10 cellular contexts compared by ENCODE assay signal in the genomic region with DNA sequence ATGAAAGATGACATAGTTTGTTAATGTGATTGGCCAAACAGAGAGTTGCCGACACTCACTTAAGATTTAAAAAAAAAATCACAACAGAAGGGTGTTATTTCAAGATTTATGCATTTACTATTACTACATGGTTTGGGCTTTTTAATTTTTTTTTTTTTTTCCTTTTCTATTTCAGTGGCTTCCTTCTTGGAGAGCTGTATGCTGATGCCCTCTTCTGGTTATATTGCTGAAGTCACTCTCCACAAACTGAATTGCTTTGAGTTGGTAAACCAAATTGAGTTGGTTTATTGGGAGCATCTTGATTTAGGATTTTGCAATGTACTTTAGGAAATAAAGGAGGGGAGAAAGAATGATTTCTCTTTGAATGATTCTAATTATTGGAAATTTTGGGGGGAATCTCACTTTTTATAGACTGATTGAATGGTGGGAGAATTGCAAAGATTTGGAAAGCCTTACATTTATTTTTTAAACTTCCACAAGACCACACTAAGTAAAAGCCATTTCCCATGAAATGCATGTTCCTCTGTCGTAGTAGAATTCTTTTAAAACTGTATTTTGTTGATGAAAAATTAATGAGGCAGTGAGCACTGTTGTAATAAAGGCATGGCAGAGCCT.
DNase-seq lines count a peak whose midpoint lies in the region; ATAC-seq and TF ChIP-seq lines count a peak whose summit lies in the region.
"Had no signal": no experiment of that assay in that cellular context is flagged by ENCODE, and none has a peak within 500 bp of the region (broad histone marks: within the 10 kb centered on the region; RNA-seq: fewer than 3 reads in every experiment).

No MANE protein-coding gene starts in this region.

- H3K27me3 ChIP-seq in RWPE2 (ENCODE audit: insufficient read depth, poor library complexity, severe bottlenecking) (no peaks in the 10 kb centered on the region), thoracic aorta (replicated peaks; ENCODE audit: insufficient read depth) (no peaks in the 10 kb centered on the region)
- H3K27me3 ChIP-seq: uterus had no signal

- H3K36me3 ChIP-seq in RWPE2 (ENCODE audit: low read depth): no peaks in the 10 kb centered on the region
- no peaks in the 10 kb centered on the region for H3K36me3 ChIP-seq in thoracic aorta
- H3K36me3 ChIP-seq: uterus had no signal

- H3K4me1 ChIP-seq in RWPE2 (ENCODE audit: insufficient read depth, poor library complexity, severe bottlenecking): peaks cover 13% of the 10 kb centered on the region
- H3K4me1 ChIP-seq in thoracic aorta (ENCODE audit: control insufficient read depth in 1 of 2, low read depth in 2 of 2): peaks cover 13 to 25% of the 10 kb centered on the region in 2 donors
- H3K4me1 ChIP-seq: uterus had no signal

- H3K27ac ChIP-seq in RWPE2 (ENCODE audit: poor library complexity, severe bottlenecking) (peak overlapping the region; percentile 19), thoracic aorta (no peak overlapping the region)
- H3K27ac ChIP-seq: uterus had no signal

- H3K4me3 ChIP-seq in RWPE2 (ENCODE audit: severe bottlenecking) (no peak overlapping the region), fibroblast of villous mesenchyme (ENCODE audit: low read depth, low read length) (no peak overlapping the region), thoracic aorta (no peak overlapping the region)
- H3K4me3 ChIP-seq: uterus had no signal

- ATAC-seq in RWPE2 (ENCODE audit: low read depth) (no peak), thoracic aorta (ENCODE audit: insufficient number of reproducible peaks, low FRiP score, low read depth) (no peak)

- DNase-seq in NOMO-1 treated with DMSO at 0.1 percent for 48 hours (lab: John Stamatoyannopoulos, UW; ENCODE audit: unreplicated experiment): peak; percentile 6
- DNase-seq in NOMO-1 treated with dmso at 0.1 percent for 144 hours (lab: John Stamatoyannopoulos, UW; ENCODE audit: unreplicated experiment): no peak
- DNase-seq in RWPE2 (ENCODE audit: low spot score): no peak
- DNase-seq in fibroblast of villous mesenchyme (ENCODE audit: low read depth): peak; percentile 38
- DNase-seq in thoracic aorta (ENCODE audit: low spot score): no peak
- DNase-seq in activated CD4-positive, CD25-positive, alpha-beta regulatory T cell treated with anti-CD3 and anti-CD28 coated beads, Interleukin-2, amount 50 U/mL, for 72 hours: no peak
- DNase-seq in NK-92 treated with Interleukin-12 subunit alpha and Interleukin-12 subunit beta, amount 100 ng/mL, for 24 hours (lab: John Stamatoyannopoulos, UW): no peak
- no peak for DNase-seq in GM19238 (ENCODE audit: insufficient read length, low spot score)
- DNase-seq: activated T-cell treated with anti-CD3 and anti-CD28 coated beads for 4 hours, uterus had no signal

- no peaks in the 10 kb centered on the region for H3K9me3 ChIP-seq in RWPE2 (ENCODE audit: severe bottlenecking)
- no peaks in the 10 kb centered on the region for H3K9me3 ChIP-seq in thoracic aorta
- H3K9me3 ChIP-seq: uterus had no signal

- TF ChIP-seq CTCF in RWPE2 (IDR thresholded peaks at IDR 0.05; ENCODE audit: poor library complexity, severe bottlenecking): peak; percentile 80
- TF ChIP-seq CTCF in fibroblast of villous mesenchyme (IDR thresholded peaks at IDR 0.05; ENCODE audit: insufficient read depth, low read depth, low read length): peak; percentile 47
- peak; percentile 42 for TF ChIP-seq CTCF in thoracic aorta (IDR thresholded peaks at IDR 0.05)

Comparison
In these comparisons a context has a peak if more than half of its experiments do, and no peak if none do; other contexts are left out.
1. DNase-seq: peak in NOMO-1 treated with DMSO at 0.1 percent for 48 hours (single experiment) and fibroblast of villous mesenchyme (single experiment); none in NOMO-1 treated with dmso at 0.1 percent for 144 hours (single experiment), RWPE2 (single experiment), thoracic aorta (single experiment), activated CD4-positive, CD25-positive, alpha-beta regulatory T cell treated with anti-CD3 and anti-CD28 coated beads, Interleukin-2, amount 50 U/mL, for 72 hours (single experiment), NK-92 treated with Interleukin-12 subunit alpha and Interleukin-12 subunit beta, amount 100 ng/mL, for 24 hours (single experiment) and GM19238 (single experiment).
2. Peak in every context shown above with its lines, with median percentiles within 50 percentile points of each other: CTCF ChIP-seq.